Comparison of ENCODE assay signal across 21 cellular contexts in the genomic region with DNA sequence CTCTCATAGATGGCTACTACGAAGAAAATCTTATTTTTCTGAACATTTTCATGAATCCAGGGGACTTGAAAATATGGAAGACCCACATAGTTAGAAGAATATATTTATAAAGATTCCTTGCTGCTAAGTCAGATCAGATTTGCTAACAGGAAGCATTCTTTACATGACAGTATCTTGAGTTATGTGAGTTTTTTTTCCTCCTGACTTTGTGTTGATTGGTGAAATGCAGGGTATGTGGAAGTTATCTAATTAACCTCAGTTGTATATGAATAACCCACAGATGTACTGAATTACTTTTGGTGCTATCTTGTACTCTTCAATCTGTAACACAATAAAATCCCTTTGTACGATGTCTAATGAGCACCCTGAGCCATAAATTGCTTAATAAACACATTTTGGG.
"Had no signal": no experiment of that assay in that cellular context is flagged by ENCODE, and none has a peak within 500 bp of the region (broad histone marks: within the 10 kb centered on the region; RNA-seq: fewer than 3 reads in every experiment).

No MANE protein-coding gene starts in this region.

- H3K9me3 Mint-ChIP-seq: activated naive CD4-positive, alpha-beta T cell treated with anti-CD3 and anti-CD28 coated beads, Interleukin-2, amount 50 U/mL, for 24 hours; activated T-cell treated with anti-CD3 and anti-CD28 coated beads, Interleukin-2, amount 50 U/mL, for 24 hours; brain; natural killer cell treated with Interleukin-12 subunit alpha and Interleukin-12 subunit beta and Interleukin-15 and Interleukin-18, amount 100 ng/mL, for 72 hours; stimulated activated naive CD8-positive, alpha-beta T cell treated with anti-CD3 and anti-CD28 coated beads, Interleukin-15, Interleukin-2, amounts not matched to agents 100 ng/mL and 50 ng/mL, for 24 hours; type B pancreatic cell had no signal

- H3K36me3 ChIP-seq: WERI-Rb-1 had no signal

- H3K4me2 ChIP-seq: smooth muscle cell had no signal

- H3K27ac Mint-ChIP-seq: activated naive CD4-positive, alpha-beta T cell treated with anti-CD3 and anti-CD28 coated beads, Interleukin-2, amount 50 U/mL, for 24 hours; activated T-cell treated with anti-CD3 and anti-CD28 coated beads, Interleukin-2, amount 50 U/mL, for 24 hours; brain; natural killer cell treated with Interleukin-12 subunit alpha and Interleukin-12 subunit beta and Interleukin-15 and Interleukin-18, amount 100 ng/mL, for 72 hours; progenitor cell of endocrine pancreas; stimulated activated naive CD8-positive, alpha-beta T cell treated with anti-CD3 and anti-CD28 coated beads, Interleukin-15, Interleukin-2, amounts not matched to agents 100 ng/mL and 50 ng/mL, for 24 hours; T-helper 17 cell; type B pancreatic cell had no signal

- H3K4me3 Mint-ChIP-seq: activated naive CD4-positive, alpha-beta T cell treated with anti-CD3 and anti-CD28 coated beads, Interleukin-2, amount 50 U/mL, for 24 hours; activated T-cell treated with anti-CD3 and anti-CD28 coated beads, Interleukin-2, amount 50 U/mL, for 24 hours; brain; natural killer cell treated with Interleukin-12 subunit alpha and Interleukin-12 subunit beta and Interleukin-15 and Interleukin-18, amount 100 ng/mL, for 72 hours; stimulated activated naive CD8-positive, alpha-beta T cell treated with anti-CD3 and anti-CD28 coated beads, Interleukin-15, Interleukin-2, amounts not matched to agents 100 ng/mL and 50 ng/mL, for 24 hours; T-helper 17 cell; type B pancreatic cell had no signal

- H3K27ac ChIP-seq: suprapubic skin, WERI-Rb-1 had no signal

- H3K4me1 Mint-ChIP-seq: activated naive CD4-positive, alpha-beta T cell treated with anti-CD3 and anti-CD28 coated beads, Interleukin-2, amount 50 U/mL, for 24 hours; brain; T-helper 17 cell had no signal

- DNase-seq: activated CD4-positive, alpha-beta T cell treated with anti-CD3 and anti-CD28 coated beads, Interleukin-2, amount 50 U/mL, for 48 hours; activated effector memory CD4-positive, alpha-beta T cell treated with Interleukin-2 at 50 U/mL for 16 hours; activated T-cell treated with anti-CD3 and anti-CD28 coated beads, Interleukin-2, amount 50 U/mL, for 24 hours; amygdala; hippocampal formation; kidney; mesendoderm; nucleus accumbens; right cardiac atrium; stimulated activated CD4-positive, alpha-beta T cell treated with anti-CD3 and anti-CD28 coated beads, Interleukin-4, amount 100 ng/mL, for 4 hours; stimulated activated CD8-positive, alpha-beta memory T cell treated with anti-CD3 and anti-CD28 coated beads, Interleukin-4, amount 100 ng/mL, for 48 hours; T-helper 17 cell; WERI-Rb-1 had no signal

- H3K9me3 ChIP-seq: suprapubic skin had no signal

- FAIRE-seq: kidney had no signal

- ATAC-seq: natural killer cell treated with Interleukin-12 subunit alpha and Interleukin-12 subunit beta and Interleukin-15 and Interleukin-18, amount 100 ng/mL, for 72 hours; right cardiac atrium; T-helper 17 cell had no signal

- H3K27me3 ChIP-seq: suprapubic skin had no signal

- H3K27me3 Mint-ChIP-seq: activated naive CD4-positive, alpha-beta T cell treated with anti-CD3 and anti-CD28 coated beads, Interleukin-2, amount 50 U/mL, for 24 hours; activated T-cell treated with anti-CD3 and anti-CD28 coated beads, Interleukin-2, amount 50 U/mL, for 24 hours; brain; natural killer cell treated with Interleukin-12 subunit alpha and Interleukin-12 subunit beta and Interleukin-15 and Interleukin-18, amount 100 ng/mL, for 72 hours; progenitor cell of endocrine pancreas; stimulated activated naive CD8-positive, alpha-beta T cell treated with anti-CD3 and anti-CD28 coated beads, Interleukin-15, Interleukin-2, amounts not matched to agents 100 ng/mL and 50 ng/mL, for 24 hours; T-helper 17 cell; type B pancreatic cell had no signal

- H3K4me1 ChIP-seq: suprapubic skin had no signal

- H3K4me3 ChIP-seq: smooth muscle cell, suprapubic skin had no signal
